9 cellular contexts compared by ENCODE assay signal in genomic region chr1:178031856-178032320, GRCh38.
A peak's percentile ranks its signal among the peaks of the same experiment; 100 is the strongest.
DNase-seq lines count a peak whose midpoint lies in the region; ATAC-seq and TF ChIP-seq lines count a peak whose summit lies in the region.
"Had no signal": no experiment of that assay in that cellular context is flagged by ENCODE, and none has a peak within 500 bp of the region (broad histone marks: within the 10 kb centered on the region; RNA-seq: fewer than 3 reads in every experiment).

No MANE protein-coding gene starts in this region.

- CTCF ChIA-PET in activated CD8-positive, alpha-beta T cell treated with anti-CD3 and anti-CD28 coated beads for 36 hours (lab: Charles Lee): interaction anchor here (0.8 to 1.3 kb wide), 6 partner anchors 9 to 80 kb away, joined by 3 to 6 read pairs (median 4); no protein-coding TSS in a partner anchor

- no peak for TF ChIP-seq POLR2A in heart left ventricle (IDR thresholded peaks at IDR 0.05)

- peak overlapping the region in 1 of 12 donors; percentile 53 for H3K27ac ChIP-seq in heart left ventricle

- H3K36me3 Mint-ChIP-seq in activated CD8-positive, alpha-beta T cell treated with anti-CD3 and anti-CD28 coated beads for 36 hours (ENCODE audit: low read depth): no peaks in the 10 kb centered on the region
- H3K36me3 Mint-ChIP-seq in progenitor cell of endocrine pancreas (ENCODE audit: insufficient read depth): no peaks in the 10 kb centered on the region

- H3K4me3 Mint-ChIP-seq in activated CD8-positive, alpha-beta T cell treated with anti-CD3 and anti-CD28 coated beads for 36 hours: no peak overlapping the region
- H3K4me3 Mint-ChIP-seq in progenitor cell of endocrine pancreas (ENCODE audit: low read depth): no peak overlapping the region

- no peak overlapping the region for H3K4me3 ChIP-seq in heart left ventricle

- no peak overlapping the region for H3K27ac Mint-ChIP-seq in activated CD8-positive, alpha-beta T cell treated with anti-CD3 and anti-CD28 coated beads for 36 hours
- H3K27ac Mint-ChIP-seq in progenitor cell of endocrine pancreas: no peak overlapping the region
- H3K27ac Mint-ChIP-seq: activated naive CD4-positive, alpha-beta T cell treated with anti-CD3 and anti-CD28 coated beads, Interleukin-2, amount 50 U/mL, for 72 hours had no signal

- no peaks in the 10 kb centered on the region for H3K27me3 ChIP-seq in heart left ventricle

- POLR2A ChIA-PET in activated CD8-positive, alpha-beta T cell treated with anti-CD3 and anti-CD28 coated beads for 36 hours (lab: Charles Lee): no interaction called here

- H3K4me1 ChIP-seq in heart left ventricle: peaks cover 0 to 56% (median 8%) of the 10 kb centered on the region in 12 donors

- H3K27me3 Mint-ChIP-seq in activated CD8-positive, alpha-beta T cell treated with anti-CD3 and anti-CD28 coated beads for 36 hours: peaks cover 4% of the 10 kb centered on the region
- peaks cover 16% of the 10 kb centered on the region for H3K27me3 Mint-ChIP-seq in progenitor cell of endocrine pancreas

- no peaks in the 10 kb centered on the region for H3K9me3 ChIP-seq in heart left ventricle

- no peaks in the 10 kb centered on the region for H3K9me3 Mint-ChIP-seq in activated CD8-positive, alpha-beta T cell treated with anti-CD3 and anti-CD28 coated beads for 36 hours
- H3K9me3 Mint-ChIP-seq in progenitor cell of endocrine pancreas (ENCODE audit: low read depth): no peaks in the 10 kb centered on the region
- H3K9me3 Mint-ChIP-seq: activated naive CD4-positive, alpha-beta T cell treated with anti-CD3 and anti-CD28 coated beads, Interleukin-2, amount 50 U/mL, for 72 hours had no signal

- H3K4me1 Mint-ChIP-seq in activated CD8-positive, alpha-beta T cell treated with anti-CD3 and anti-CD28 coated beads for 36 hours (ENCODE audit: low read depth): no peaks in the 10 kb centered on the region
- peaks cover 15% of the 10 kb centered on the region for H3K4me1 Mint-ChIP-seq in progenitor cell of endocrine pancreas (ENCODE audit: low read depth)

- DNase-seq in DMS153 (lab: John Stamatoyannopoulos, UW) (peak; percentile 80), NCI-H2227 (lab: John Stamatoyannopoulos, UW; ENCODE audit: unreplicated experiment) (peak; percentile 83), heart left ventricle (peak; percentile 84 to 95 (median 91)), progenitor cell of endocrine pancreas (ENCODE audit: low spot score, unreplicated experiment) (peak; percentile 43)
- DNase-seq in activated CD8-positive, alpha-beta T cell treated with anti-CD3 and anti-CD28 coated beads for 36 hours: peak; percentile 51
- DNase-seq in effector CD8-positive, alpha-beta T cell (lab: John Stamatoyannopoulos, UW): no peak

- peaks cover 0 to 22% (median 0%) of the 10 kb centered on the region in 9 donors for H3K36me3 ChIP-seq in heart left ventricle

- intact Hi-C loops in activated CD8-positive, alpha-beta T cell treated with anti-CD3 and anti-CD28 coated beads for 36 hours (cut with micrococcal nuclease): no loop called here
- intact Hi-C loops in heart left ventricle (cut with DNase I): loop anchor here (1.0 to 10.0 kb wide), 15 partner anchors 60 to 473 kb away; partner anchors contain the start of gene RASAL2 (in 4 of the 10)

- peak; percentile 63 for ATAC-seq in GM19324 (IDR thresholded peaks at IDR 0.05; ENCODE audit: low FRiP score, unreplicated experiment)
- ATAC-seq in HG03175 (IDR thresholded peaks at IDR 0.05; ENCODE audit: unreplicated experiment): peak; percentile 92
- no peak for ATAC-seq in activated CD8-positive, alpha-beta T cell treated with anti-CD3 and anti-CD28 coated beads for 36 hours
- ATAC-seq in heart left ventricle: peak; percentile 68 to 89 (median 82)

- peak; percentile 36 for TF ChIP-seq CTCF in activated CD8-positive, alpha-beta T cell treated with anti-CD3 and anti-CD28 coated beads for 36 hours (IDR thresholded peaks at IDR 0.05)
- peak; percentile 79 to 94 (median 88) for TF ChIP-seq CTCF in heart left ventricle (IDR thresholded peaks at IDR 0.05)
- TF ChIP-seq CTCF in progenitor cell of endocrine pancreas (IDR thresholded peaks at IDR 0.05; ENCODE audit: unreplicated experiment): peak; percentile 88

Comparison
In these comparisons a context has a peak if more than half of its experiments do, and no peak if none do; other contexts are left out.
1. CTCF ChIP-seq: peak in every context shown above with its lines; median percentile 88 in heart left ventricle; 88 in progenitor cell of endocrine pancreas; 36 in activated CD8-positive, alpha-beta T cell treated with anti-CD3 and anti-CD28 coated beads for 36 hours.